In the genomic region with DNA sequence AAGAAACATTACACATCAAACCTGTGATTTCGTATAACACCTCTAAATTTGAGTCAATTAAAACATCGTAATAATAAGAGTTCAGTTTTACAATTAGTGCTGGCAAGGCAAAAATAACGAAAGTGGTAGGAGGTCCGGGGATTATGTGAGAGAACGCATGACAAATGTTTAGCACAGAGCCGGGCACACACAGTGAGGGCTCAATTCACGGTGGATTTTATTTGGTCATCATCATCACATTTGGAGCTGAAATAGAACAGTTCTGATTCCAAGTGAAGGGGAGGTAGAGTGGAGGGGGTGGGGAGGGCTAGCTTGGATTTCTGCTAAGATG, we compare ENCODE assay signal across 8 cellular contexts. TPM values are rescaled to one million over a fixed set of nuclear protein-coding genes. Genes with fewer than 3 reads are reported as not detected.
DNase-seq lines count a peak whose midpoint lies in the region; TF ChIP-seq lines count a peak whose summit lies in the region.

No MANE protein-coding gene starts in this region.

- H3K27ac Mint-ChIP-seq in activated CD4-positive, alpha-beta T cell treated with anti-CD3 and anti-CD28 coated beads, Interleukin-2, amount 10 ng/mL, durations not matched to agents 24 days and 14 days = peak overlapping the region; percentile 46
- no peak overlapping the region for H3K27ac Mint-ChIP-seq in activated T-helper 2 cell treated with anti-CD3 and anti-CD28 coated beads, Interferon-gamma antibody, Interleukin-2, Interleukin-4, amounts not matched to agents 10 μg/mL and 5 μg/mL and 100 μg/mL, durations not matched to agents 14 hours and 24 hours and 36 hours
- peak overlapping the region in 4 of 6 donors; percentile 18 to 81 (median 63) for H3K27ac Mint-ChIP-seq in immature natural killer cell

- peak overlapping the region; percentile 76 for H3K27ac ChIP-seq in suprapubic skin

- H3K36me3 ChIP-seq in suprapubic skin = no peaks in the 10 kb centered on the region

- peak overlapping the region; percentile 97 for H3K4me3 Mint-ChIP-seq in activated CD4-positive, alpha-beta T cell treated with anti-CD3 and anti-CD28 coated beads, Interleukin-2, amount 10 ng/mL, durations not matched to agents 24 days and 14 days
- peak overlapping the region; percentile 72 for H3K4me3 Mint-ChIP-seq in activated T-helper 2 cell treated with anti-CD3 and anti-CD28 coated beads, Interferon-gamma antibody, Interleukin-2, Interleukin-4, amounts not matched to agents 10 μg/mL and 5 μg/mL and 100 μg/mL, durations not matched to agents 14 hours and 24 hours and 36 hours (ENCODE audit: low read depth)
- peak overlapping the region; percentile 82 to 94 (median 90) for H3K4me3 Mint-ChIP-seq in immature natural killer cell

- no peaks in the 10 kb centered on the region for H3K9me3 ChIP-seq in suprapubic skin

- no peak for TF ChIP-seq CTCF in suprapubic skin (IDR thresholded peaks at IDR 0.05)

- TF ChIP-seq EP300 in suprapubic skin (IDR thresholded peaks at IDR 0.05) = no peak

- TF ChIP-seq POLR2A in suprapubic skin (IDR thresholded peaks at IDR 0.05) = no peak

- WGBS in suprapubic skin = 68% methylated on average over 7 of the region's 7 CpGs

- peaks cover 8% of the 10 kb centered on the region for H3K4me1 Mint-ChIP-seq in activated CD4-positive, alpha-beta T cell treated with anti-CD3 and anti-CD28 coated beads, Interleukin-2, amount 10 ng/mL, durations not matched to agents 24 days and 14 days
- H3K4me1 Mint-ChIP-seq in activated T-helper 2 cell treated with anti-CD3 and anti-CD28 coated beads, Interferon-gamma antibody, Interleukin-2, Interleukin-4, amounts not matched to agents 10 μg/mL and 5 μg/mL and 100 μg/mL, durations not matched to agents 14 hours and 24 hours and 36 hours (ENCODE audit: low read depth) = peaks cover 6% of the 10 kb centered on the region
- peaks cover 7 to 9% of the 10 kb centered on the region in 2 donors for H3K4me1 Mint-ChIP-seq in immature natural killer cell

- H3K27me3 Mint-ChIP-seq in activated CD4-positive, alpha-beta T cell treated with anti-CD3 and anti-CD28 coated beads, Interleukin-2, amount 10 ng/mL, durations not matched to agents 24 days and 14 days = peaks cover 6% of the 10 kb centered on the region
- H3K27me3 Mint-ChIP-seq in activated T-helper 2 cell treated with anti-CD3 and anti-CD28 coated beads, Interferon-gamma antibody, Interleukin-2, Interleukin-4, amounts not matched to agents 10 μg/mL and 5 μg/mL and 100 μg/mL, durations not matched to agents 14 hours and 24 hours and 36 hours (ENCODE audit: low read depth) = peaks cover 3% of the 10 kb centered on the region
- peaks cover 0 to 5% (median 0%) of the 10 kb centered on the region in 3 donors for H3K27me3 Mint-ChIP-seq in immature natural killer cell (ENCODE audit: low read depth in 3 of 3)

- peaks cover 16% of the 10 kb centered on the region for H3K4me1 ChIP-seq in suprapubic skin

- no peaks in the 10 kb centered on the region for H3K27me3 ChIP-seq in suprapubic skin

- H3K9me3 Mint-ChIP-seq in activated CD4-positive, alpha-beta T cell treated with anti-CD3 and anti-CD28 coated beads, Interleukin-2, amount 10 ng/mL, durations not matched to agents 24 days and 14 days = no peaks in the 10 kb centered on the region
- H3K9me3 Mint-ChIP-seq in activated T-helper 2 cell treated with anti-CD3 and anti-CD28 coated beads, Interferon-gamma antibody, Interleukin-2, Interleukin-4, amounts not matched to agents 10 μg/mL and 5 μg/mL and 100 μg/mL, durations not matched to agents 14 hours and 24 hours and 36 hours = no peaks in the 10 kb centered on the region
- no peaks in the 10 kb centered on the region for H3K9me3 Mint-ChIP-seq in immature natural killer cell

- peak overlapping the region; percentile 91 for H3K4me3 ChIP-seq in suprapubic skin

- DNase-seq in activated CD4-positive, alpha-beta T cell treated with anti-CD3 and anti-CD28 coated beads, Interleukin-2, amount 10 ng/mL, durations not matched to agents 24 days and 14 days = no peak
- no peak for DNase-seq in activated CD4-positive, alpha-beta T cell treated with anti-CD3 and anti-CD28 coated beads for 4 hours
- DNase-seq in activated T-helper 2 cell treated with anti-CD3 and anti-CD28 coated beads, Interferon-gamma antibody, Interleukin-2, Interleukin-4, amounts not matched to agents 10 μg/mL and 5 μg/mL and 100 μg/mL, durations not matched to agents 14 hours and 24 hours and 36 hours (ENCODE audit: low spot score) = no peak
- no peak for DNase-seq in immature natural killer cell
- DNase-seq in suprapubic skin (ENCODE audit: low spot score in 2 of 2) = no peak
- no peak for DNase-seq in mucosa of gallbladder (ENCODE audit: low spot score)
- DNase-seq in DMS 273 treated with DMSO at 0.1 percent for 48 hours (lab: John Stamatoyannopoulos, UW) = no peak
- no peak for DNase-seq in iPS-NIHi11 (ENCODE audit: low spot score)

- intact Hi-C loops in activated CD4-positive, alpha-beta T cell treated with anti-CD3 and anti-CD28 coated beads, Interleukin-2, amount 10 ng/mL, durations not matched to agents 24 days and 14 days (cut with micrococcal nuclease) = loop anchor here (1.0 to 5.0 kb wide), 3 partner anchors 12 to 40 kb away; no protein-coding TSS in a partner anchor
- intact Hi-C loops in activated T-helper 2 cell treated with anti-CD3 and anti-CD28 coated beads, Interferon-gamma antibody, Interleukin-2, Interleukin-4, amounts not matched to agents 10 μg/mL and 5 μg/mL and 100 μg/mL, durations not matched to agents 14 hours and 24 hours and 36 hours (cut with micrococcal nuclease) = loop anchor here (2.0 kb wide), 1 partner anchor 18 kb away; no protein-coding TSS in a partner anchor

- no peaks in the 10 kb centered on the region for H3K36me3 Mint-ChIP-seq in activated CD4-positive, alpha-beta T cell treated with anti-CD3 and anti-CD28 coated beads, Interleukin-2, amount 10 ng/mL, durations not matched to agents 24 days and 14 days (ENCODE audit: low read depth)
- no peaks in the 10 kb centered on the region for H3K36me3 Mint-ChIP-seq in activated T-helper 2 cell treated with anti-CD3 and anti-CD28 coated beads, Interferon-gamma antibody, Interleukin-2, Interleukin-4, amounts not matched to agents 10 μg/mL and 5 μg/mL and 100 μg/mL, durations not matched to agents 14 hours and 24 hours and 36 hours (ENCODE audit: low read depth)
- H3K36me3 Mint-ChIP-seq in immature natural killer cell = no peaks in the 10 kb centered on the region

RNA-seq across cellular contexts. Expression of a gene that starts 20.0 kb away (rescaled TPM):
- total RNA-seq in activated CD4-positive, alpha-beta T cell treated with anti-CD3 and anti-CD28 coated beads, Interleukin-2, amount 10 ng/mL, durations not matched to agents 24 days and 14 days = 390 and 391 TPM in 2 replicates
- 437 and 443 TPM in 2 replicates for total RNA-seq in activated T-helper 2 cell treated with anti-CD3 and anti-CD28 coated beads, Interferon-gamma antibody, Interleukin-2, Interleukin-4, amounts not matched to agents 10 μg/mL and 5 μg/mL and 100 μg/mL, durations not matched to agents 14 hours and 24 hours and 36 hours
- polyA plus RNA-seq in immature natural killer cell = 1,000 to 10,000 TPM in 1 of 3 donors, 100 to 1,000 TPM in 2; 850 to 1,086 (median 967) TPM
- total RNA-seq in suprapubic skin (100 to 1,000 TPM; 224 to 510 (median 444) TPM), mucosa of gallbladder (492 TPM)
